8 cellular contexts compared by ENCODE assay signal in genomic region chr10:88583584-88583957, GRCh38. TPM values are rescaled to one million over a fixed set of nuclear protein-coding genes. Genes with fewer than 3 reads are reported as not detected.
A peak's percentile ranks its signal among the peaks of the same experiment; 100 is the strongest.
DNase-seq lines count a peak whose midpoint lies in the region; ATAC-seq, FAIRE-seq and TF ChIP-seq lines count a peak whose summit lies in the region.

No MANE protein-coding gene starts in this region.

- no peak for TF ChIP-seq CTCF in glutamatergic neuron (IDR thresholded peaks at IDR 0.05; ENCODE audit: partially characterized antibody, unreplicated experiment)

- no peaks in the 10 kb centered on the region for H3K9me3 Mint-ChIP-seq in activated CD4-positive, alpha-beta memory T cell treated with anti-CD3 and anti-CD28 coated beads for 36 hours
- peaks cover 2% of the 10 kb centered on the region for H3K9me3 Mint-ChIP-seq in glutamatergic neuron (ENCODE audit: unreplicated experiment)

- POLR2A ChIA-PET in activated CD4-positive, alpha-beta memory T cell treated with anti-CD3 and anti-CD28 coated beads for 36 hours (lab: Charles Lee): interaction anchor here (1.7 kb wide), 1 partner anchor 720 kb away, joined by 4 read pairs; the partner anchor contains the start of genes KLLN and PTEN

- H3K4me3 ChIP-seq in skeletal muscle cell (ENCODE audit: low read depth, low read length): peak overlapping the region; percentile 51

- H3K36me3 Mint-ChIP-seq in activated CD4-positive, alpha-beta memory T cell treated with anti-CD3 and anti-CD28 coated beads for 36 hours: no peaks in the 10 kb centered on the region
- no peaks in the 10 kb centered on the region for H3K36me3 Mint-ChIP-seq in glutamatergic neuron (ENCODE audit: unreplicated experiment)

- peaks cover 4% of the 10 kb centered on the region for H3K27me3 Mint-ChIP-seq in activated CD4-positive, alpha-beta memory T cell treated with anti-CD3 and anti-CD28 coated beads for 36 hours
- no peaks in the 10 kb centered on the region for H3K27me3 Mint-ChIP-seq in glutamatergic neuron (ENCODE audit: unreplicated experiment)

- peak overlapping the region; percentile 86 for H3K27ac Mint-ChIP-seq in activated CD4-positive, alpha-beta memory T cell treated with anti-CD3 and anti-CD28 coated beads for 36 hours
- H3K27ac Mint-ChIP-seq in glutamatergic neuron (ENCODE audit: unreplicated experiment): peak overlapping the region; percentile 87

- FAIRE-seq in GM18507 (lab: Jason Lieb, UNC): peak; percentile 33

- CTCF ChIA-PET in activated CD4-positive, alpha-beta memory T cell treated with anti-CD3 and anti-CD28 coated beads for 36 hours (lab: Charles Lee): interaction anchor here (0.7 to 2.3 kb wide), 30 partner anchors 9 to 769 kb away, joined by 3 to 13 read pairs (median 4); partner anchors contain the start of genes ATAD1 and LIPK

- DNase-seq in GM18507 (ENCODE audit: extremely low spot score, insufficient read length, low read depth) (no peak), glutamatergic neuron (no peak), skeletal muscle cell (ENCODE audit: low read depth) (no peak), GM19240 (ENCODE audit: insufficient read length, low spot score) (no peak), islet precursor cell (no peak), NOMO-1 (lab: John Stamatoyannopoulos, UW; ENCODE audit: unreplicated experiment in 2 of 2) (no peak)
- no peak for DNase-seq in activated CD4-positive, alpha-beta memory T cell treated with anti-CD3 and anti-CD28 coated beads for 36 hours

- intact Hi-C loops in activated CD4-positive, alpha-beta memory T cell treated with anti-CD3 and anti-CD28 coated beads for 36 hours (cut with micrococcal nuclease): loop anchor here (5.0 kb wide), 3 partner anchors 229 to 419 kb away; no protein-coding TSS in a partner anchor

- ATAC-seq in GM19035 (IDR thresholded peaks at IDR 0.05; ENCODE audit: unreplicated experiment): no peak

- peaks cover 11% of the 10 kb centered on the region for H3K4me1 Mint-ChIP-seq in activated CD4-positive, alpha-beta memory T cell treated with anti-CD3 and anti-CD28 coated beads for 36 hours (ENCODE audit: low read depth)
- H3K4me1 Mint-ChIP-seq in glutamatergic neuron (ENCODE audit: low read depth, unreplicated experiment): peaks cover 4% of the 10 kb centered on the region

- H3K4me3 Mint-ChIP-seq in activated CD4-positive, alpha-beta memory T cell treated with anti-CD3 and anti-CD28 coated beads for 36 hours: peak overlapping the region; percentile 81
- peak overlapping the region; percentile 92 for H3K4me3 Mint-ChIP-seq in glutamatergic neuron (ENCODE audit: unreplicated experiment)

RNA-seq across cellular contexts. Expression of gene RNLS, which starts 0.5 kb away (rescaled TPM):
- 1 to 10 TPM; 4.0 to 4.7 TPM for total RNA-seq in activated CD4-positive, alpha-beta memory T cell treated with anti-CD3 and anti-CD28 coated beads for 36 hours
- total RNA-seq in glutamatergic neuron (ENCODE audit: unreplicated experiment): 4.4 TPM

RNA-seq across cellular contexts. Expression of gene LIPJ, which starts 3.0 kb away (rescaled TPM):
- total RNA-seq in activated CD4-positive, alpha-beta memory T cell treated with anti-CD3 and anti-CD28 coated beads for 36 hours: not detected
- 0.22 TPM for total RNA-seq in glutamatergic neuron (ENCODE audit: unreplicated experiment)
